ENCODE assay signal across 8 cellular contexts in genomic region chr1:225441314-225442119, GRCh38. TPM values are rescaled to one million over a fixed set of nuclear protein-coding genes. Genes with fewer than 3 reads are reported as not detected.
DNase-seq lines count a peak whose midpoint lies in the region; ATAC-seq and TF ChIP-seq lines count a peak whose summit lies in the region.

No MANE protein-coding gene starts in this region.

- intact Hi-C loops in left lung (cut with DNase I) = no loop called here

- TF ChIP-seq EP300 in tibial nerve (IDR thresholded peaks at IDR 0.05) = no peak

- H3K4me1 ChIP-seq in Peyer's patch (peaks cover 9 to 55% (median 17%) of the 10 kb centered on the region in 4 donors), left lung (peaks cover 10 to 50% of the 10 kb centered on the region in 2 donors), tibial nerve (peaks cover 0 to 24% (median 9%) of the 10 kb centered on the region in 4 donors)

- H3K27me3 ChIP-seq in Peyer's patch = no peaks in the 10 kb centered on the region
- H3K27me3 ChIP-seq in left lung = no peaks in the 10 kb centered on the region
- no peaks in the 10 kb centered on the region for H3K27me3 ChIP-seq in tibial nerve

- 72 to 73% methylated on average over 9 of the region's 9 CpGs for WGBS in tibial nerve, 2 donors

- H3K27ac ChIP-seq in Peyer's patch (peak overlapping the region; percentile 13 to 90 (median 73)), left lung (no peak overlapping the region), tibial nerve (no peak overlapping the region)

- no peak for TF ChIP-seq POLR2A in Peyer's patch (IDR thresholded peaks at IDR 0.05)
- TF ChIP-seq POLR2A in tibial nerve (IDR thresholded peaks at IDR 0.05) = no peak

- peak; percentile 56 for DNase-seq in DMS53 treated with DMSO at 0.1 percent for 48 hours (lab: John Stamatoyannopoulos, UW; ENCODE audit: unreplicated experiment)
- peak in 1 of 3 donors; percentile 77 for DNase-seq in Peyer's patch
- no peak for DNase-seq in left lung
- DNase-seq in pons (ENCODE audit: low spot score) = no peak
- DNase-seq in NOMO-1 treated with dmso at 0.1 percent for 144 hours (lab: John Stamatoyannopoulos, UW; ENCODE audit: unreplicated experiment) = no peak
- no peak for DNase-seq in tibial nerve (ENCODE audit: low spot score in 2 of 2)

- ATAC-seq in GM21619 (IDR thresholded peaks at IDR 0.05; ENCODE audit: unreplicated experiment) (peak; percentile 34), left lung (peak; percentile 10), HG02885 (IDR thresholded peaks at IDR 0.05; ENCODE audit: poor library complexity, unreplicated experiment) (no peak)

- H3K4me3 ChIP-seq in Peyer's patch (peak overlapping the region in 1 of 4 donors; percentile 3), left lung (no peak overlapping the region), tibial nerve (no peak overlapping the region)

- H3K36me3 ChIP-seq in Peyer's patch = no peaks in the 10 kb centered on the region
- H3K36me3 ChIP-seq in left lung = no peaks in the 10 kb centered on the region
- no peaks in the 10 kb centered on the region for H3K36me3 ChIP-seq in tibial nerve

- H3K9me3 ChIP-seq in Peyer's patch (no peaks in the 10 kb centered on the region), left lung (no peaks in the 10 kb centered on the region), tibial nerve (no peaks in the 10 kb centered on the region)

- TF ChIP-seq CTCF in Peyer's patch (IDR thresholded peaks at IDR 0.05) (peak in 4 of 6 experiments; percentile 32 to 44 (median 42)), left lung (IDR thresholded peaks at IDR 0.05) (no peak), tibial nerve (IDR thresholded peaks at IDR 0.05) (peak in 1 of 5 experiments; percentile 13)

RNA-seq across cellular contexts. Expression of gene LBR, which starts 13.7 kb away (rescaled TPM):
- total RNA-seq in Peyer's patch (10 to 100 TPM; 36.3 to 75.1 (median 45.1) TPM), left lung (10 to 100 TPM; 42.4 to 75.0 TPM), tibial nerve (10 to 100 TPM; 17.7 to 30.8 (median 25.1) TPM)

Comparison
In these comparisons a context has a peak if more than half of its experiments do, and no peak if none do; other contexts are left out.
1. H3K27ac ChIP-seq: peak in Peyer's patch (4 of 4); none in left lung (0 of 2) and tibial nerve (0 of 4).
2. CTCF ChIP-seq: peak in Peyer's patch (4 of 6); none in left lung (0 of 2).